In genomic region chr6:98067375-98067774, GRCh38 we compare ENCODE assay signal across 21 cellular contexts.
"Had no signal": no experiment of that assay in that cellular context is flagged by ENCODE, and none has a peak within 500 bp of the region (broad histone marks: within the 10 kb centered on the region; RNA-seq: fewer than 3 reads in every experiment).

No MANE protein-coding gene starts in this region.

- H3K4me3 Mint-ChIP-seq: natural killer cell; stimulated activated memory B cell treated with anti-CD40 and anti-IgM and Interleukin-4, amounts not matched to agents 10 μg/mL and 1 μg/mL and 100 μg/mL, for 72 hours; stimulated activated naive CD8-positive, alpha-beta T cell treated with anti-CD3 and anti-CD28 coated beads, Interleukin-15, Interleukin-2, amounts not matched to agents 100 ng/mL and 50 ng/mL, for 24 hours had no signal

- H3K27me3 Mint-ChIP-seq: stimulated activated memory B cell treated with anti-CD40 and anti-IgM and Interleukin-4, amounts not matched to agents 10 μg/mL and 1 μg/mL and 100 μg/mL, for 72 hours; stimulated activated naive CD8-positive, alpha-beta T cell treated with anti-CD3 and anti-CD28 coated beads, Interleukin-15, Interleukin-2, amounts not matched to agents 100 ng/mL and 50 ng/mL, for 24 hours had no signal

- H3K4me1 Mint-ChIP-seq: natural killer cell; stimulated activated memory B cell treated with anti-CD40 and anti-IgM and Interleukin-4, amounts not matched to agents 10 μg/mL and 1 μg/mL and 100 μg/mL, for 72 hours had no signal

- H3K9me3 ChIP-seq: neutrophil, psoas muscle, right lobe of liver, tibial artery, uterus had no signal

- H3K36me3 ChIP-seq: heart left ventricle, neutrophil, right lobe of liver, tibial artery, upper lobe of left lung, uterus had no signal

- H3K27ac ChIP-seq: dorsolateral prefrontal cortex, heart left ventricle, neutrophil, psoas muscle, right lobe of liver, tibial artery, upper lobe of left lung, uterus had no signal

- H3K4me1 ChIP-seq: heart left ventricle, psoas muscle, right lobe of liver, tibial artery, upper lobe of left lung, uterus had no signal

- DNase-seq: cortex of kidney; dorsolateral prefrontal cortex; effector CD8-positive, alpha-beta T cell; heart left ventricle; hippocampal formation; kidney glomerular epithelial cell; natural killer cell; psoas muscle; retina; right lobe of liver; stimulated activated CD4-positive, alpha-beta T cell treated with anti-CD3 and anti-CD28 coated beads, Interleukin-4, amount 100 ng/mL, for 1 hour; stimulated activated CD8-positive, alpha-beta memory T cell treated with anti-CD3 and anti-CD28 coated beads, Interleukin-4, amount 100 ng/mL, for 48 hours; tibial artery; upper lobe of left lung; uterus had no signal

- FAIRE-seq: endometrium, frontal cortex, islet of Langerhans had no signal

- H3K36me3 Mint-ChIP-seq: natural killer cell; stimulated activated memory B cell treated with anti-CD40 and anti-IgM and Interleukin-4, amounts not matched to agents 10 μg/mL and 1 μg/mL and 100 μg/mL, for 72 hours had no signal

- H3K27me3 ChIP-seq: dorsolateral prefrontal cortex, heart left ventricle, neutrophil, right lobe of liver, tibial artery, upper lobe of left lung, uterus had no signal

- H3K4me3 ChIP-seq: dorsolateral prefrontal cortex, heart left ventricle, psoas muscle, right lobe of liver, tibial artery, upper lobe of left lung, uterus had no signal

- H3K27ac Mint-ChIP-seq: natural killer cell; stimulated activated memory B cell treated with anti-CD40 and anti-IgM and Interleukin-4, amounts not matched to agents 10 μg/mL and 1 μg/mL and 100 μg/mL, for 72 hours; stimulated activated naive CD8-positive, alpha-beta T cell treated with anti-CD3 and anti-CD28 coated beads, Interleukin-15, Interleukin-2, amounts not matched to agents 100 ng/mL and 50 ng/mL, for 24 hours had no signal
